1 cellular context compared by ENCODE assay signal in genomic region chr2:38441346-38441745, GRCh38.
TF ChIP-seq lines count a peak whose summit lies in the region.

No MANE protein-coding gene starts in this region.

TF ChIP-seq in HEK293, 187 proteins besides CTCF, POLR2A, EP300 and RAD21 (continued from another document):
- TF ChIP-seq ELK4 (IDR thresholded peaks at IDR 0.05; ENCODE audit: borderline replicate concordance, low read depth, low read length) (no peak), ZNF354C (tag by site-specific recombination; IDR thresholded peaks at IDR 0.05; ENCODE audit: borderline replicate concordance, low read depth) (no peak), ZFHX2 (tag by site-specific recombination; conservative IDR thresholded peaks at IDR 0.05) (peak; percentile 24; the same call in 1 of the 2 replicates)
